15 cellular contexts compared by ENCODE assay signal in the genomic region with DNA sequence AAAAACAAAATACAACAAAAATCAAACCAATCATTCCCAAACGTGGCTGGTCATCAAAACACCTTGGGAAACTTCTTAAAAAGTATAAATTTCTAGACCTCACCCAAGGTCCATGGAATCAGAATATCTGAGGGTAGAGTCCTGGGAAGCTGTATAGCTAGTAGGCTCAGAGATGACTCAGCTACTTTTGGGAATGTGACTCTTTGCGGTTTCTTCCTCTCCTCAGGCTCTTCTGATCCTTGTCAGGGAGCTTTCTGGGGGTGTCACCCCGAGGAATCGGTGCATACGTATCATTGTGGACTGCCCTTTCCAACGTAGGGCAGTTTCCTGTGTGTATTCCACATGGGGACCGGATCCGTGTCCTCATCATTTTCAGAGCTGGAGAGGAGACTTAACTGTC. TPM values are rescaled to one million over a fixed set of nuclear protein-coding genes. Genes with fewer than 3 reads are reported as not detected.
DNase-seq lines count a peak whose midpoint lies in the region; ATAC-seq and TF ChIP-seq lines count a peak whose summit lies in the region.
"Had no signal": no experiment of that assay in that cellular context is flagged by ENCODE, and none has a peak within 500 bp of the region (broad histone marks: within the 10 kb centered on the region; RNA-seq: fewer than 3 reads in every experiment).

No MANE protein-coding gene starts in this region.

- H3K4me1 ChIP-seq in gastrocnemius medialis: peaks cover 69 to 83% of the 10 kb centered on the region in 2 donors
- H3K4me1 ChIP-seq: colonic mucosa had no signal

- no peak overlapping the region for H3K4me3 ChIP-seq in fibroblast of mammary gland (ENCODE audit: control insufficient read depth, low read depth, low read length)
- H3K4me3 ChIP-seq in gastrocnemius medialis: peak overlapping the region in 1 of 4 donors; percentile 16
- H3K4me3 ChIP-seq: BLaER1 treated with 17β-estradiol and CSF1 and Interleukin-3, amounts not matched to agents 10 nM and 100 nM; colonic mucosa; pancreas had no signal

- no peak overlapping the region for H3K4me3 Mint-ChIP-seq in activated T-cell treated with anti-CD3 and anti-CD28 coated beads, Interleukin-2, amount 50 U/mL, for 24 hours

- no peaks in the 10 kb centered on the region for H3K27me3 ChIP-seq in gastrocnemius medialis
- H3K27me3 ChIP-seq: BLaER1 treated with 17β-estradiol and CSF1 and Interleukin-3, amounts not matched to agents 10 nM and 100 nM; colonic mucosa; pancreas had no signal

- intact Hi-C loops in gastrocnemius medialis (cut with DNase I; ENCODE audit: low total_unique reads): no loop called here

- peaks cover 0 to 36% of the 10 kb centered on the region in 2 donors for H3K36me3 ChIP-seq in gastrocnemius medialis
- H3K36me3 ChIP-seq: colonic mucosa had no signal

- H3K4me1 Mint-ChIP-seq in activated T-cell treated with anti-CD3 and anti-CD28 coated beads, Interleukin-2, amount 50 U/mL, for 24 hours (ENCODE audit: low read depth): no peaks in the 10 kb centered on the region

- TF ChIP-seq CTCF in fibroblast of mammary gland (conservative IDR thresholded peaks at IDR 0.05; ENCODE audit: control insufficient read depth, insufficient read depth, low read depth, low read length): no peak
- TF ChIP-seq CTCF in gastrocnemius medialis (IDR thresholded peaks at IDR 0.05 in 4 of 5, conservative IDR thresholded peaks at IDR 0.05 in 1 of 5): no peak

- H3K36me3 Mint-ChIP-seq in activated T-cell treated with anti-CD3 and anti-CD28 coated beads, Interleukin-2, amount 50 U/mL, for 24 hours (ENCODE audit: low read depth): no peaks in the 10 kb centered on the region

- peak; percentile 72 for DNase-seq in AG20443 (ENCODE audit: low spot score)
- peak; percentile 52 for DNase-seq in RPMI7951 (ENCODE audit: low read depth)
- DNase-seq in fibroblast of mammary gland (ENCODE audit: low read depth): peak; percentile 94
- no peak for DNase-seq in gastrocnemius medialis
- no peak for DNase-seq in D341Med (ENCODE audit: low spot score)
- DNase-seq in activated T-cell treated with anti-CD3 and anti-CD28 coated beads, Interleukin-2, amount 50 U/mL, for 24 hours: no peak
- DNase-seq: activated CD4-positive, alpha-beta T cell treated with anti-CD3 and anti-CD28 coated beads, Interleukin-2, amount 50 U/mL, for 48 hours; colonic mucosa; NCI-H1048; pancreas had no signal

- no peak overlapping the region for H3K27ac Mint-ChIP-seq in activated T-cell treated with anti-CD3 and anti-CD28 coated beads, Interleukin-2, amount 50 U/mL, for 24 hours

- no peaks in the 10 kb centered on the region for H3K27me3 Mint-ChIP-seq in activated T-cell treated with anti-CD3 and anti-CD28 coated beads, Interleukin-2, amount 50 U/mL, for 24 hours

- in situ Hi-C loops in gastrocnemius medialis (cut with MboI; ENCODE audit: low sequenced_read_pairs in 4 of 4): no loop called here

- no peaks in the 10 kb centered on the region for H3K9me3 ChIP-seq in gastrocnemius medialis
- H3K9me3 ChIP-seq: colonic mucosa, pancreas had no signal

- TF ChIP-seq POLR2A in gastrocnemius medialis (IDR thresholded peaks at IDR 0.05): no peak

- H3K27ac ChIP-seq in gastrocnemius medialis: peak overlapping the region; percentile 78 to 93 (median 84)
- H3K27ac ChIP-seq: colonic mucosa, HL-60, pancreas had no signal

- ATAC-seq in gastrocnemius medialis (peak; percentile 16 to 34), HG02610 (IDR thresholded peaks at IDR 0.05; ENCODE audit: unreplicated experiment) (no peak), GM21723 (IDR thresholded peaks at IDR 0.05; ENCODE audit: unreplicated experiment) (no peak)
- ATAC-seq: left lobe of liver, pancreas had no signal

- no peaks in the 10 kb centered on the region for H3K9me3 Mint-ChIP-seq in activated T-cell treated with anti-CD3 and anti-CD28 coated beads, Interleukin-2, amount 50 U/mL, for 24 hours

RNA-seq across cellular contexts. Expression of a gene that starts 14.8 kb away (rescaled TPM):
- total RNA-seq in RPMI7951 (2014; rRNA removed; shearing (Covaris generic)): 3.7 and 4.3 TPM in 2 replicates
- 10 to 100 TPM; 17.3 to 80.2 (median 31.7) TPM for total RNA-seq in gastrocnemius medialis

Comparison
In these comparisons a context has a peak if more than half of its experiments do, and no peak if none do; other contexts are left out.
1. DNase-seq: peak in AG20443 (single experiment), RPMI7951 (single experiment) and fibroblast of mammary gland (single experiment); none in gastrocnemius medialis (0 of 2), D341Med (single experiment) and activated T-cell treated with anti-CD3 and anti-CD28 coated beads, Interleukin-2, amount 50 U/mL, for 24 hours (single experiment).
2. ATAC-seq: peak in gastrocnemius medialis (2 of 2); none in HG02610 (single experiment) and GM21723 (single experiment).